Comparison of ENCODE assay signal across 36 cellular contexts in genomic region chr11:100867601-100868000, GRCh38.
"Had no signal": no experiment of that assay in that cellular context is flagged by ENCODE, and none has a peak within 500 bp of the region (broad histone marks: within the 10 kb centered on the region; RNA-seq: fewer than 3 reads in every experiment).

No MANE protein-coding gene starts in this region.

- H3K9me3 ChIP-seq: adrenal gland, body of pancreas, breast epithelium, SJCRH30 had no signal

- H3K36me3 Mint-ChIP-seq: activated CD4-positive, alpha-beta memory T cell treated with anti-CD3 and anti-CD28 coated beads for 36 hours; activated naive CD4-positive, alpha-beta T cell treated with anti-CD3 and anti-CD28 coated beads, Interleukin-2, amount 50 U/mL, for 72 hours; WTC11 had no signal

- H3K36me3 ChIP-seq: adrenal gland, breast epithelium, SJCRH30 had no signal

- H3K4me1 ChIP-seq: adrenal gland, body of pancreas, breast epithelium had no signal

- H3K27ac ChIP-seq: adrenal gland, body of pancreas, breast epithelium, KMS-11, SJCRH30, SK-N-MC had no signal

- H3K4me1 Mint-ChIP-seq: activated CD4-positive, alpha-beta T cell treated with anti-CD3 and anti-CD28 coated beads for 36 hours; activated CD4-positive, alpha-beta T cell treated with anti-CD3 and anti-CD28 coated beads, Interleukin-2, amount 10 ng/mL, durations not matched to agents 7 days and 5 days had no signal

- H3K4me2 ChIP-seq: KMS-11 had no signal

- DNase-seq: activated CD4-positive, alpha-beta memory T cell treated with anti-CD3 and anti-CD28 coated beads for 36 hours; activated CD4-positive, alpha-beta T cell treated with anti-CD3 and anti-CD28 coated beads for 36 hours; activated CD4-positive, alpha-beta T cell treated with anti-CD3 and anti-CD28 coated beads, Interleukin-2, amount 10 ng/mL, durations not matched to agents 7 days and 5 days; activated CD8-positive, alpha-beta memory T cell treated with anti-CD3 and anti-CD28 coated beads, Interleukin-2, amount 50 U/mL, for 4 hours; activated gamma-delta T cell treated with Interleukin-2 at 50 U/mL for 16 hours; activated naive CD4-positive, alpha-beta T cell treated with anti-CD3 and anti-CD28 coated beads for 36 hours; activated T-cell treated with anti-CD3 and anti-CD28 coated beads for 4 hours; activated T-cell treated with anti-CD3 and anti-CD28 coated beads, Interleukin-2, amount 50 U/mL, for 4 hours; adrenal gland; body of pancreas; MM.1S; MV-4-11; NCI-H1092; NCI-H1417; NCI-H146; NCI-H187; NCI-H2029 treated with DMSO at 0.1 percent for 48 hours; NCI-H2107; NCI-H2171 treated with DMSO at 0.1 percent for 48 hours; NCI-H2227 treated with DMSO at 0.1 percent for 48 hours; NCI-H446; NCI-H510A treated with DMSO at 0.1 percent for 48 hours; NCI-H526 treated with DMSO at 0.1 percent for 48 hours; NCI-H774; SHP77; SJCRH30 had no signal

- H3K9me3 Mint-ChIP-seq: activated CD4-positive, alpha-beta T cell treated with anti-CD3 and anti-CD28 coated beads, Interleukin-2, amount 10 ng/mL, durations not matched to agents 7 days and 5 days; activated T-helper 1 cell treated with anti-CD3 and anti-CD28 coated beads, Interleukin-12 subunit alpha, Interleukin-12 subunit beta, Interleukin-2, Interleukin-4 antibody, amounts not matched to agents 30 ng/mL and 10 ng/mL and 1 ng/mL, durations not matched to agents 14 hours and 24 hours and 36 hours; T-helper 1 cell treated with Interleukin-12 subunit alpha and Interleukin-12 subunit beta and Interleukin-4 antibody, amounts not matched to agents 30 μg/mL and 1 μg/mL, for 36 hours; T-helper 2 cell treated with Interferon-gamma antibody and Interleukin-4, amounts not matched to agents 5 μg/mL and 100 μg/mL, for 36 hours; WTC11 had no signal

- H3K4me3 ChIP-seq: adrenal gland, body of pancreas, breast epithelium, SJCRH30, SK-N-MC had no signal

- H3K4me3 Mint-ChIP-seq: activated CD4-positive, alpha-beta memory T cell treated with anti-CD3 and anti-CD28 coated beads for 36 hours; activated CD4-positive, alpha-beta T cell treated with anti-CD3 and anti-CD28 coated beads for 36 hours; activated CD4-positive, alpha-beta T cell treated with anti-CD3 and anti-CD28 coated beads, Interleukin-2, amount 10 ng/mL, durations not matched to agents 7 days and 5 days; activated naive CD4-positive, alpha-beta T cell treated with anti-CD3 and anti-CD28 coated beads for 36 hours; activated T-cell treated with anti-CD3 and anti-CD28 coated beads, Interleukin-2, amount 50 U/mL, for 4 hours; activated T-helper 1 cell treated with anti-CD3 and anti-CD28 coated beads, Interleukin-12 subunit alpha, Interleukin-12 subunit beta, Interleukin-2, Interleukin-4 antibody, amounts not matched to agents 30 ng/mL and 10 ng/mL and 1 ng/mL, durations not matched to agents 14 hours and 24 hours and 36 hours; T-helper 1 cell treated with Interleukin-12 subunit alpha and Interleukin-12 subunit beta and Interleukin-4 antibody, amounts not matched to agents 30 μg/mL and 1 μg/mL, for 36 hours; T-helper 2 cell treated with Interferon-gamma antibody and Interleukin-4, amounts not matched to agents 5 μg/mL and 100 μg/mL, for 36 hours; WTC11 had no signal

- ATAC-seq: activated CD4-positive, alpha-beta T cell treated with anti-CD3 and anti-CD28 coated beads for 36 hours; activated CD4-positive, CD25-positive, alpha-beta regulatory T cell treated with anti-CD3 and anti-CD28 coated beads, Interleukin-2, amount 50 U/mL, for 24 hours; activated naive CD4-positive, alpha-beta T cell treated with anti-CD3 and anti-CD28 coated beads, Interleukin-2, amount 50 U/mL, for 72 hours; activated T-cell treated with anti-CD3 and anti-CD28 coated beads, Interleukin-2, amount 50 U/mL, for 4 hours; body of pancreas; Panc1; WTC11 had no signal

- H3K9ac ChIP-seq: KMS-11 had no signal

- H3K27me3 ChIP-seq: adrenal gland, body of pancreas, breast epithelium, SJCRH30 had no signal

- H3K27ac Mint-ChIP-seq: activated CD4-positive, alpha-beta memory T cell treated with anti-CD3 and anti-CD28 coated beads for 36 hours; activated CD4-positive, alpha-beta T cell treated with anti-CD3 and anti-CD28 coated beads for 36 hours; activated CD4-positive, alpha-beta T cell treated with anti-CD3 and anti-CD28 coated beads, Interleukin-2, amount 10 ng/mL, durations not matched to agents 7 days and 5 days; activated naive CD4-positive, alpha-beta T cell treated with anti-CD3 and anti-CD28 coated beads for 36 hours; activated naive CD4-positive, alpha-beta T cell treated with anti-CD3 and anti-CD28 coated beads, Interleukin-2, amount 50 U/mL, for 72 hours; activated T-helper 1 cell treated with anti-CD3 and anti-CD28 coated beads, Interleukin-12 subunit alpha, Interleukin-12 subunit beta, Interleukin-2, Interleukin-4 antibody, amounts not matched to agents 30 ng/mL and 10 ng/mL and 1 ng/mL, durations not matched to agents 14 hours and 24 hours and 36 hours; T-helper 1 cell treated with Interleukin-12 subunit alpha and Interleukin-12 subunit beta and Interleukin-4 antibody, amounts not matched to agents 30 μg/mL and 1 μg/mL, for 36 hours; T-helper 2 cell treated with Interferon-gamma antibody and Interleukin-4, amounts not matched to agents 5 μg/mL and 100 μg/mL, for 36 hours; WTC11 had no signal

- H3K27me3 Mint-ChIP-seq: activated CD4-positive, alpha-beta memory T cell treated with anti-CD3 and anti-CD28 coated beads for 36 hours; activated CD4-positive, alpha-beta T cell treated with anti-CD3 and anti-CD28 coated beads for 36 hours; activated CD4-positive, alpha-beta T cell treated with anti-CD3 and anti-CD28 coated beads, Interleukin-2, amount 10 ng/mL, durations not matched to agents 7 days and 5 days had no signal
